Comparison of ENCODE assay signal across 18 cellular contexts in genomic region chr12:60394680-60395079, GRCh38.
DNase-seq lines count a peak whose midpoint lies in the region; ATAC-seq and TF ChIP-seq lines count a peak whose summit lies in the region.
"Had no signal": no experiment of that assay in that cellular context is flagged by ENCODE, and none has a peak within 500 bp of the region (broad histone marks: within the 10 kb centered on the region; RNA-seq: fewer than 3 reads in every experiment).

No MANE protein-coding gene starts in this region.

- H3K36me3 ChIP-seq in breast epithelium (no peaks in the 10 kb centered on the region), SK-N-MC (ENCODE audit: insufficient read depth, low read length) (no peaks in the 10 kb centered on the region)
- H3K36me3 ChIP-seq: left lung, transverse colon had no signal

- no peak overlapping the region for H3K27ac ChIP-seq in breast epithelium
- no peak overlapping the region for H3K27ac ChIP-seq in SK-N-MC
- no peak overlapping the region for H3K27ac ChIP-seq in coronary artery
- H3K27ac ChIP-seq: A549, left lung, transverse colon had no signal

- CTCF ChIA-PET in MCF 10A (lab: Yijun Ruan, JAX), result interaction anchor here (0.5 kb wide), 1 partner anchor 8 kb away, joined by 5 read pairs; no protein-coding TSS in a partner anchor

- H3K4me1 Mint-ChIP-seq in MCF 10A (ENCODE audit: insufficient read depth, unreplicated experiment), result peaks cover 12% of the 10 kb centered on the region
- H3K4me1 Mint-ChIP-seq in stimulated activated naive CD8-positive, alpha-beta T cell treated with anti-CD3 and anti-CD28 coated beads, Interleukin-15, amount 100 ng/mL, for 72 hours, result no peaks in the 10 kb centered on the region
- H3K4me1 Mint-ChIP-seq: natural killer cell had no signal

- intact Hi-C loops in MCF 10A (cut with micrococcal nuclease) (no loop called here), breast epithelium (cut with DNase I; ENCODE audit: low total_unique reads) (no loop called here)

- no peaks in the 10 kb centered on the region for H3K27me3 Mint-ChIP-seq in MCF 10A (ENCODE audit: insufficient read depth, unreplicated experiment)
- H3K27me3 Mint-ChIP-seq in stimulated activated naive CD8-positive, alpha-beta T cell treated with anti-CD3 and anti-CD28 coated beads, Interleukin-15, amount 100 ng/mL, for 72 hours, result no peaks in the 10 kb centered on the region
- H3K27me3 Mint-ChIP-seq: activated naive CD8-positive, alpha-beta T cell had no signal

- no peaks in the 10 kb centered on the region for H3K36me3 Mint-ChIP-seq in MCF 10A (ENCODE audit: insufficient read depth, unreplicated experiment)
- H3K36me3 Mint-ChIP-seq: activated naive CD8-positive, alpha-beta T cell; natural killer cell had no signal

- no peak for TF ChIP-seq POLR2A in breast epithelium (IDR thresholded peaks at IDR 0.05)

- H3K27me3 ChIP-seq in breast epithelium, result no peaks in the 10 kb centered on the region
- H3K27me3 ChIP-seq: left lung, transverse colon had no signal

- H3K4me3 Mint-ChIP-seq in MCF 10A (ENCODE audit: unreplicated experiment), result no peak overlapping the region
- no peak overlapping the region for H3K4me3 Mint-ChIP-seq in stimulated activated naive CD8-positive, alpha-beta T cell treated with anti-CD3 and anti-CD28 coated beads, Interleukin-15, amount 100 ng/mL, for 72 hours
- H3K4me3 Mint-ChIP-seq: activated naive CD8-positive, alpha-beta T cell; natural killer cell had no signal

- no peaks in the 10 kb centered on the region for H3K9me3 ChIP-seq in breast epithelium
- H3K9me3 ChIP-seq in SK-N-MC (ENCODE audit: low read depth, low read length), result 0 out of 2 replicates have a peak, but pooled peaks cover 2% of the 10 kb centered on the region
- H3K9me3 ChIP-seq: A549, transverse colon had no signal

- H3K4me1 ChIP-seq in breast epithelium, result no peaks in the 10 kb centered on the region
- H3K4me1 ChIP-seq: A549, left lung, transverse colon had no signal

- peak overlapping the region; percentile 55 for H3K27ac Mint-ChIP-seq in MCF 10A (ENCODE audit: low read depth, unreplicated experiment)
- H3K27ac Mint-ChIP-seq in stimulated activated naive CD8-positive, alpha-beta T cell treated with anti-CD3 and anti-CD28 coated beads, Interleukin-15, amount 100 ng/mL, for 72 hours, result no peak overlapping the region
- H3K27ac Mint-ChIP-seq: activated naive CD8-positive, alpha-beta T cell; natural killer cell had no signal

- no peak for ATAC-seq in GM21360 (IDR thresholded peaks at IDR 0.05; ENCODE audit: unreplicated experiment)
- no peak for ATAC-seq in stimulated activated naive CD8-positive, alpha-beta T cell treated with anti-CD3 and anti-CD28 coated beads, Interleukin-15, amount 100 ng/mL, for 72 hours
- ATAC-seq: A549, HepG2, left lung, natural killer cell had no signal

- BruUV-seq in MCF 10A (replicated peaks; lab: Mats Ljungman, UMichigan), result no TSS peak

- H3K9ac ChIP-seq in SK-N-MC (ENCODE audit: insufficient read length), result no peak overlapping the region

- H3K4me3 ChIP-seq in breast epithelium, result no peak overlapping the region
- no peak overlapping the region for H3K4me3 ChIP-seq in SK-N-MC
- no peak overlapping the region for H3K4me3 ChIP-seq in fibroblast of pulmonary artery (replicated peaks; ENCODE audit: low read depth, low read length)
- H3K4me3 ChIP-seq in coronary artery, result no peak overlapping the region
- H3K4me3 ChIP-seq: A549, left lung, transverse colon had no signal

- TF ChIP-seq CTCF in MCF 10A (IDR thresholded peaks at IDR 0.05; ENCODE audit: unreplicated experiment) (no peak), breast epithelium (IDR thresholded peaks at IDR 0.05) (no peak), fibroblast of pulmonary artery (IDR thresholded peaks at IDR 0.05; ENCODE audit: low read length, missing control alignments) (no peak), coronary artery (IDR thresholded peaks at IDR 0.05) (no peak)

- H3K9me3 Mint-ChIP-seq in MCF 10A (ENCODE audit: unreplicated experiment), result no peaks in the 10 kb centered on the region
- H3K9me3 Mint-ChIP-seq in stimulated activated naive CD8-positive, alpha-beta T cell treated with anti-CD3 and anti-CD28 coated beads, Interleukin-15, amount 100 ng/mL, for 72 hours, result no peaks in the 10 kb centered on the region

- DNase-seq in MCF 10A (ENCODE audit: unreplicated experiment), result peak; percentile 68
- DNase-seq in breast epithelium (ENCODE audit: low spot score in 2 of 2), result no peak
- peak; percentile 32 for DNase-seq in SK-N-MC (ENCODE audit: low read depth, low spot score)
- DNase-seq in fibroblast of pulmonary artery (ENCODE audit: low read depth), result peak; percentile 20
- DNase-seq in DMS153 treated with DMSO at 0.1 percent for 48 hours (lab: John Stamatoyannopoulos, UW; ENCODE audit: unreplicated experiment), result no peak
- DNase-seq in coronary artery (ENCODE audit: low spot score), result no peak
- no peak for DNase-seq in stimulated activated naive CD8-positive, alpha-beta T cell treated with anti-CD3 and anti-CD28 coated beads, Interleukin-15, amount 100 ng/mL, for 72 hours
- DNase-seq: left lung; natural killer cell; NCI-H1694; NCI-H526 treated with DMSO at 0.1 percent for 48 hours; Right ventricle myocardium superior; stimulated activated CD4-positive, alpha-beta T cell treated with anti-CD3 and anti-CD28 coated beads, Interleukin-12 subunit alpha, Interleukin-12 subunit beta, amount 100 ng/mL, for 4 hours; transverse colon had no signal

- POLR2A ChIA-PET in MCF 10A (lab: Yijun Ruan, JAX), result no interaction called here

Comparison
In these comparisons a context has a peak if more than half of its experiments do, and no peak if none do; other contexts are left out.
1. DNase-seq: peak in MCF 10A (single experiment), SK-N-MC (single experiment) and fibroblast of pulmonary artery (single experiment); none in breast epithelium (0 of 2), DMS153 treated with DMSO at 0.1 percent for 48 hours (single experiment), coronary artery (single experiment) and stimulated activated naive CD8-positive, alpha-beta T cell treated with anti-CD3 and anti-CD28 coated beads, Interleukin-15, amount 100 ng/mL, for 72 hours (0 of 2).